In the genomic region with DNA sequence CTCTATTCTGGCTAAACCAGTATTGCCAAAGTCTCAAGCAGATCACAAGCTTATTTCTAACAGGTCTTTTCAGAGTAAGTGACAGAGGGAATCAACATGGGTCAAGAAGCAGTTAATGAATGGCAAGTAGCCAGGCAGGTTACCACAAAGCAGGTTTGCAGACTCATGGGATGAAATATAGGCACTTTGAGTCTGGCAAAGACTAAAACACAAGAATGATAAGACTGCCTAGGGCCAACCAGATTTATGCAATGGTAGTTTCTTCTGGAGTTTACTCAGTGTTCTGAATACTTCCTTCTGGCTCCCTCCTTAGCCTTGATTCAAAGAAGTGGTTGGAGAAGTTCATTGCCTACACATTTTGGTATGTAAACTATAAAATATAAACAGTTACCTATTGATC, we compare ENCODE assay signal across 10 cellular contexts. TPM values are rescaled to one million over a fixed set of nuclear protein-coding genes. Genes with fewer than 3 reads are reported as not detected.
DNase-seq lines count a peak whose midpoint lies in the region; ATAC-seq, FAIRE-seq and TF ChIP-seq lines count a peak whose summit lies in the region.
"Had no signal": no experiment of that assay in that cellular context is flagged by ENCODE, and none has a peak within 500 bp of the region (broad histone marks: within the 10 kb centered on the region; RNA-seq: fewer than 3 reads in every experiment).

No MANE protein-coding gene starts in this region.

- peak overlapping the region; percentile 94 for H3K9ac ChIP-seq in iPS-20b (ENCODE audit: low read depth, low read length)

- TF ChIP-seq CTCF in A549 (IDR thresholded peaks at IDR 0.05) (no peak), sigmoid colon (IDR thresholded peaks at IDR 0.05) (no peak)

- TF ChIP-seq EP300 in A549 (IDR thresholded peaks at IDR 0.05) (no peak), sigmoid colon (IDR thresholded peaks at IDR 0.05) (no peak)

- no peak for TF ChIP-seq RAD21 in A549 (conservative IDR thresholded peaks at IDR 0.05 in 1 of 2, IDR thresholded peaks at IDR 0.05 in 1 of 2)

- H3K4me3 ChIP-seq in A549 (no peak overlapping the region), iPS-20b (ENCODE audit: low read length) (peak overlapping the region; percentile 92; the same call in 1 of the 2 replicates), sigmoid colon (no peak overlapping the region)
- H3K4me3 ChIP-seq: gastroesophageal sphincter had no signal

- H3K27ac ChIP-seq in A549, result no peak overlapping the region
- H3K27ac ChIP-seq in iPS-20b (ENCODE audit: low read length), result no peak overlapping the region
- no peak overlapping the region for H3K27ac ChIP-seq in sigmoid colon
- H3K27ac ChIP-seq: gastroesophageal sphincter had no signal

- CTCF ChIA-PET in A549 (lab: Yijun Ruan, JAX), result interaction anchor here (1.8 kb wide), 1 partner anchor 80 kb away, joined by 5 read pairs; no protein-coding TSS in a partner anchor

- H3K27ac Mint-ChIP-seq in activated T-helper 2 cell treated with anti-CD3 and anti-CD28 coated beads, Interferon-gamma antibody, Interleukin-2, Interleukin-4, amounts not matched to agents 10 μg/mL and 5 μg/mL and 100 μg/mL, durations not matched to agents 14 hours and 24 hours and 36 hours, result peak overlapping the region; percentile 69

- DNase-seq in A549 (ENCODE audit: low read depth in 1 of 2, low spot score in 1 of 2) (no peak), GM19239 (ENCODE audit: insufficient read length, low spot score) (no peak), NCI-H2029 treated with DMSO at 0.1 percent for 48 hours (lab: John Stamatoyannopoulos, UW) (no peak), DMS153 (lab: John Stamatoyannopoulos, UW) (no peak), sigmoid colon (no peak)
- no peak for DNase-seq in activated T-helper 2 cell treated with anti-CD3 and anti-CD28 coated beads, Interferon-gamma antibody, Interleukin-2, Interleukin-4, amounts not matched to agents 10 μg/mL and 5 μg/mL and 100 μg/mL, durations not matched to agents 14 hours and 24 hours and 36 hours (ENCODE audit: low spot score)
- no peak for DNase-seq in activated CD4-positive, alpha-beta T cell treated with anti-CD3 and anti-CD28 coated beads for 1 hour
- DNase-seq: activated naive CD4-positive, alpha-beta T cell treated with Interleukin-2 at 50 U/mL for 16 hours had no signal

- H3K36me3 Mint-ChIP-seq in activated T-helper 2 cell treated with anti-CD3 and anti-CD28 coated beads, Interferon-gamma antibody, Interleukin-2, Interleukin-4, amounts not matched to agents 10 μg/mL and 5 μg/mL and 100 μg/mL, durations not matched to agents 14 hours and 24 hours and 36 hours (ENCODE audit: low read depth), result peaks cover 76% of the 10 kb centered on the region

- H3K4me1 ChIP-seq in A549 (peaks cover 58% of the 10 kb centered on the region), iPS-20b (ENCODE audit: insufficient read depth, low read length) (peaks cover 22% of the 10 kb centered on the region; the same call in 1 of the 2 replicates), sigmoid colon (peaks cover 0 to 35% (median 18%) of the 10 kb centered on the region in 4 donors)

- peaks cover 73% of the 10 kb centered on the region for H3K4me1 Mint-ChIP-seq in activated T-helper 2 cell treated with anti-CD3 and anti-CD28 coated beads, Interferon-gamma antibody, Interleukin-2, Interleukin-4, amounts not matched to agents 10 μg/mL and 5 μg/mL and 100 μg/mL, durations not matched to agents 14 hours and 24 hours and 36 hours (ENCODE audit: low read depth)

- no peak for TF ChIP-seq POLR2A in A549 (IDR thresholded peaks at IDR 0.05; ENCODE audit: low read length)
- no peak for TF ChIP-seq POLR2A in sigmoid colon (IDR thresholded peaks at IDR 0.05)

- POLR2A ChIA-PET in A549 (lab: Yijun Ruan, JAX), result no interaction called here

- H3K27me3 Mint-ChIP-seq in activated T-helper 2 cell treated with anti-CD3 and anti-CD28 coated beads, Interferon-gamma antibody, Interleukin-2, Interleukin-4, amounts not matched to agents 10 μg/mL and 5 μg/mL and 100 μg/mL, durations not matched to agents 14 hours and 24 hours and 36 hours (ENCODE audit: low read depth), result no peaks in the 10 kb centered on the region

- peaks cover 9% of the 10 kb centered on the region for H3K9me3 Mint-ChIP-seq in activated T-helper 2 cell treated with anti-CD3 and anti-CD28 coated beads, Interferon-gamma antibody, Interleukin-2, Interleukin-4, amounts not matched to agents 10 μg/mL and 5 μg/mL and 100 μg/mL, durations not matched to agents 14 hours and 24 hours and 36 hours

- peak overlapping the region; percentile 94; the same call in 2 of the 3 replicates for H3K4me2 ChIP-seq in A549

- H3K9me3 ChIP-seq in A549 (no peaks in the 10 kb centered on the region), iPS-20b (ENCODE audit: insufficient read depth, low read depth, low read length) (no peaks in the 10 kb centered on the region), sigmoid colon (no peaks in the 10 kb centered on the region)
- H3K9me3 ChIP-seq: gastroesophageal sphincter had no signal

- no peaks in the 10 kb centered on the region for H3K27me3 ChIP-seq in iPS-20b (ENCODE audit: insufficient read depth, low read length)
- H3K27me3 ChIP-seq in sigmoid colon, result no peaks in the 10 kb centered on the region
- H3K27me3 ChIP-seq: gastroesophageal sphincter had no signal

- no peak for ATAC-seq in A549
- ATAC-seq: gastroesophageal sphincter had no signal

- intact Hi-C loops in activated T-helper 2 cell treated with anti-CD3 and anti-CD28 coated beads, Interferon-gamma antibody, Interleukin-2, Interleukin-4, amounts not matched to agents 10 μg/mL and 5 μg/mL and 100 μg/mL, durations not matched to agents 14 hours and 24 hours and 36 hours (cut with micrococcal nuclease), result loop anchor here (5.0 kb wide), 1 partner anchor 293 kb away; the partner anchor contains the start of gene NNT
- intact Hi-C loops in sigmoid colon (cut with DNase I), result loop anchor here (5.0 to 10.0 kb wide), 6 partner anchors 117 to 815 kb away; partner anchors contain the start of genes C5orf34, NIM1K and ZNF131

- FAIRE-seq in A549 (lab: Jason Lieb, UNC) (no peak), GM19239 (lab: Jason Lieb, UNC) (peak; percentile 21)

- peak overlapping the region; percentile 98 for H3K4me3 Mint-ChIP-seq in activated T-helper 2 cell treated with anti-CD3 and anti-CD28 coated beads, Interferon-gamma antibody, Interleukin-2, Interleukin-4, amounts not matched to agents 10 μg/mL and 5 μg/mL and 100 μg/mL, durations not matched to agents 14 hours and 24 hours and 36 hours (ENCODE audit: low read depth)

- H3K36me3 ChIP-seq in iPS-20b (ENCODE audit: insufficient read depth, low read depth, low read length) (peaks cover 55% of the 10 kb centered on the region; the same call in 1 of the 2 replicates), sigmoid colon (no peaks in the 10 kb centered on the region)
- H3K36me3 ChIP-seq: gastroesophageal sphincter had no signal

TF ChIP-seq in A549, 52 proteins besides CTCF, POLR2A, EP300 and RAD21 (continues in another document):
- TF ChIP-seq SMC3 (IDR thresholded peaks at IDR 0.05), result no peak
- TF ChIP-seq TP53 (CRISPR knock-in tag; IDR thresholded peaks at IDR 0.05), result no peak
- no peak for TF ChIP-seq CHD4 (IDR thresholded peaks at IDR 0.05; ENCODE audit: borderline replicate concordance)
- no peak for TF ChIP-seq REST (IDR thresholded peaks at IDR 0.05)
- TF ChIP-seq, protein P1, sequence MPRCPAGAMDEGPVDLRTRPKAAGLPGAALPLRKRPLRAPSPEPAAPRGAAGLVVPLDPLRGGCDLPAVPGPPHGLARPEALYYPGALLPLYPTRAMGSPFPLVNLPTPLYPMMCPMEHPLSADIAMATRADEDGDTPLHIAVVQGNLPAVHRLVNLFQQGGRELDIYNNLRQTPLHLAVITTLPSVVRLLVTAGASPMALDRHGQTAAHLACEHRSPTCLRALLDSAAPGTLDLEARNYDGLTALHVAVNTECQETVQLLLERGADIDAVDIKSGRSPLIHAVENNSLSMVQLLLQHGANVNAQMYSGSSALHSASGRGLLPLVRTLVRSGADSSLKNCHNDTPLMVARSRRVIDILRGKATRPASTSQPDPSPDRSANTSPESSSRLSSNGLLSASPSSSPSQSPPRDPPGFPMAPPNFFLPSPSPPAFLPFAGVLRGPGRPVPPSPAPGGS (IDR thresholded peaks at IDR 0.05), result no peak
- TF ChIP-seq PHF8 (IDR thresholded peaks at IDR 0.05; ENCODE audit: borderline replicate concordance, low read depth), result no peak

RNA-seq across cellular contexts. Expression of gene HMGCS1, which starts 3.6 kb away (rescaled TPM):
- polyA plus RNA-seq in A549 (2011; rRNA removed) (54.1 and 72.8 TPM in 2 replicates), A549 (2017; fragmentation: RNase III; extraction: RNeasy Plus Mini Kit Qiagen cat#74134 plus additional on column Dnase treatment) (51.3 to 64.8 TPM (median 60.3 TPM) in 3 replicates), sigmoid colon (100 to 1,000 TPM in 2 of 3 donors, 10 to 100 TPM in 1; 62.5 to 132 (median 131) TPM)
- polyA plus RNA-seq in A549 (2012; cell fraction: cytosol; rRNA removed), result 24.9 and 25.0 TPM in 2 replicates
- 30.2 and 35.3 TPM in 2 replicates for polyA plus RNA-seq in A549 (2012; cell fraction: nucleus; rRNA removed)
- polyA minus RNA-seq in A549 (2011; rRNA and poly(A)+ RNA removed), result 38.6 and 51.9 TPM in 2 replicates
- 232 and 233 TPM in 2 replicates for total RNA-seq in activated T-helper 2 cell treated with anti-CD3 and anti-CD28 coated beads, Interferon-gamma antibody, Interleukin-2, Interleukin-4, amounts not matched to agents 10 μg/mL and 5 μg/mL and 100 μg/mL, durations not matched to agents 14 hours and 24 hours and 36 hours
- total RNA-seq in sigmoid colon, result 10 to 100 TPM; 13.0 to 20.7 (median 16.0) TPM

Comparison
In these comparisons a context has a peak if more than half of its experiments do, and no peak if none do; other contexts are left out.
1. RNA of gene HMGCS1, which starts 3.6 kb away (total RNA-seq): 232 to 233 TPM in activated T-helper 2 cell treated with anti-CD3 and anti-CD28 coated beads, Interferon-gamma antibody, Interleukin-2, Interleukin-4, amounts not matched to agents 10 μg/mL and 5 μg/mL and 100 μg/mL, durations not matched to agents 14 hours and 24 hours and 36 hours; 13.0 to 20.7 TPM in sigmoid colon; every median in the first group is over 10 times any median in the second.